ENCODE assay signal across 29 cellular contexts in genomic region chr5:73793911-73794310, GRCh38.
DNase-seq lines count a peak whose midpoint lies in the region; ATAC-seq, FAIRE-seq and TF ChIP-seq lines count a peak whose summit lies in the region.
"Had no signal": no experiment of that assay in that cellular context is flagged by ENCODE, and none has a peak within 500 bp of the region (broad histone marks: within the 10 kb centered on the region; RNA-seq: fewer than 3 reads in every experiment).

No MANE protein-coding gene starts in this region.

- peak overlapping the region; percentile 20 for H3K9ac ChIP-seq in astrocyte (ENCODE audit: low read length)

- TF ChIP-seq POLR2A in spleen (IDR thresholded peaks at IDR 0.05) = no peak

- H3K4me1 ChIP-seq in astrocyte (ENCODE audit: insufficient read depth, low read length) (peaks cover 35% of the 10 kb centered on the region), spleen (peaks cover 3 to 32% (median 10%) of the 10 kb centered on the region in 6 donors)

- whole genome bisulfite sequencing in spleen, 5 donors = 64 to 81% (median 68%) methylated on average over 5 of the region's 5 CpGs

- FAIRE-seq in astrocyte (lab: Jason Lieb, UNC) = no peak
- FAIRE-seq: GM12878, small intestine had no signal

- H3K27ac ChIP-seq in astrocyte (ENCODE audit: low read depth, low read length) (peak overlapping the region; percentile 33), spleen (peak overlapping the region in 3 of 8 donors; percentile 1 to 6 (median 3))
- H3K27ac ChIP-seq: coronary artery, SJCRH30 had no signal

- H4K20me1 ChIP-seq in astrocyte (ENCODE audit: insufficient read depth, low read length) = no peaks in the 10 kb centered on the region

- no peaks in the 10 kb centered on the region for H3K9me3 Mint-ChIP-seq in astrocyte (ENCODE audit: unreplicated experiment)
- H3K9me3 Mint-ChIP-seq: activated naive CD8-positive, alpha-beta T cell treated with anti-CD3 and anti-CD28 coated beads, Interleukin-2, amount 10 ng/mL, durations not matched to agents 7 days and 5 days; brain; H9; stimulated activated effector memory CD8-positive, alpha-beta T cell treated with anti-CD3 and anti-CD28 coated beads, Interleukin-12 subunit alpha, Interleukin-12 subunit beta, amount 100 ng/mL, for 72 hours; T-helper 1 cell treated with Interleukin-12 subunit alpha and Interleukin-12 subunit beta and Interleukin-4 antibody, amounts not matched to agents 30 μg/mL and 1 μg/mL, for 36 hours had no signal

- H3K27ac Mint-ChIP-seq in astrocyte (ENCODE audit: unreplicated experiment) = no peak overlapping the region
- H3K27ac Mint-ChIP-seq: activated CD8-positive, alpha-beta T cell treated with anti-CD3 and anti-CD28 coated beads, Interleukin-2, amount 10 ng/mL, durations not matched to agents 7 days and 5 days; activated naive CD8-positive, alpha-beta T cell treated with anti-CD3 and anti-CD28 coated beads, Interleukin-2, amount 10 ng/mL, durations not matched to agents 7 days and 5 days; brain; H9; IgD-negative memory B cell; stimulated activated effector memory CD8-positive, alpha-beta T cell treated with anti-CD3 and anti-CD28 coated beads, Interleukin-12 subunit alpha, Interleukin-12 subunit beta, amount 100 ng/mL, for 72 hours; T-helper 1 cell treated with Interleukin-12 subunit alpha and Interleukin-12 subunit beta and Interleukin-4 antibody, amounts not matched to agents 30 μg/mL and 1 μg/mL, for 36 hours had no signal

- no peaks in the 10 kb centered on the region for H3K27me3 Mint-ChIP-seq in astrocyte (ENCODE audit: low read depth, unreplicated experiment)

- peaks cover 26% of the 10 kb centered on the region for H3K4me1 Mint-ChIP-seq in astrocyte (ENCODE audit: low read depth, unreplicated experiment)

- H3K4me3 ChIP-seq in astrocyte (ENCODE audit: insufficient read depth, low read depth, low read length) (no peak overlapping the region), fibroblast of pulmonary artery (replicated peaks; ENCODE audit: low read depth, low read length) (no peak overlapping the region), spleen (no peak overlapping the region)
- H3K4me3 ChIP-seq: coronary artery, GM12878, MG63, SJCRH30 had no signal

- no peak overlapping the region for H3K4me3 Mint-ChIP-seq in astrocyte (ENCODE audit: unreplicated experiment)
- H3K4me3 Mint-ChIP-seq: activated CD8-positive, alpha-beta T cell treated with anti-CD3 and anti-CD28 coated beads, Interleukin-2, amount 10 ng/mL, durations not matched to agents 7 days and 5 days; activated naive CD8-positive, alpha-beta T cell treated with anti-CD3 and anti-CD28 coated beads, Interleukin-2, amount 10 ng/mL, durations not matched to agents 7 days and 5 days; brain; H9; IgD-negative memory B cell; stimulated activated effector memory CD8-positive, alpha-beta T cell treated with anti-CD3 and anti-CD28 coated beads, Interleukin-12 subunit alpha, Interleukin-12 subunit beta, amount 100 ng/mL, for 72 hours; T-helper 1 cell treated with Interleukin-12 subunit alpha and Interleukin-12 subunit beta and Interleukin-4 antibody, amounts not matched to agents 30 μg/mL and 1 μg/mL, for 36 hours had no signal

- H3K4me2 ChIP-seq in astrocyte (ENCODE audit: low read length) = peak overlapping the region; percentile 30

- intact Hi-C loops in spleen (cut with DNase I; ENCODE audit: low total_unique reads) = loop anchor here (2.0 kb wide), 1 partner anchor 203 kb away; no protein-coding TSS in a partner anchor

- H3K36me3 ChIP-seq in astrocyte (ENCODE audit: insufficient read depth, low read length) = no peaks in the 10 kb centered on the region
- no peaks in the 10 kb centered on the region for H3K36me3 ChIP-seq in spleen
- H3K36me3 ChIP-seq: SJCRH30 had no signal

- TF ChIP-seq CTCF in astrocyte (IDR thresholded peaks at IDR 0.05; ENCODE audit: insufficient read depth, low read depth, low read length) (no peak), fibroblast of pulmonary artery (IDR thresholded peaks at IDR 0.05; ENCODE audit: low read length, missing control alignments) (no peak), spleen (IDR thresholded peaks at IDR 0.05 in 8 of 11, conservative IDR thresholded peaks at IDR 0.05 in 3 of 11) (no peak)

- H2AFZ ChIP-seq in astrocyte (ENCODE audit: low read depth, low read length) = no peak overlapping the region

- DNase-seq in A172 (ENCODE audit: low spot score) (peak; percentile 33), HS-5 (ENCODE audit: low read depth) (peak; percentile 68), astrocyte (ENCODE audit: low read depth) (peak; percentile 78), fibroblast of pulmonary artery (ENCODE audit: low read depth) (peak; percentile 45), spleen (no peak), NAMALWA (ENCODE audit: low spot score) (no peak), inferior parietal cortex (ENCODE audit: extremely low spot score) (no peak)
- DNase-seq: activated CD8-positive, alpha-beta T cell treated with anti-CD3 and anti-CD28 coated beads, Interleukin-2, amount 10 ng/mL, durations not matched to agents 7 days and 5 days; activated effector memory CD4-positive, alpha-beta T cell treated with Interleukin-2 at 50 U/mL for 16 hours; activated naive CD8-positive, alpha-beta T cell treated with anti-CD3 and anti-CD28 coated beads, Interleukin-2, amount 10 ng/mL, durations not matched to agents 7 days and 5 days; activated T-cell treated with anti-CD3 and anti-CD28 coated beads for 4 hours; COR-L47; H9; kidney glomerular epithelial cell; MG63; NCI-H1436; NCI-H510A; NK-92 treated with Interleukin-12 subunit alpha and Interleukin-12 subunit beta, amount 100 ng/mL, for 24 hours; SJCRH30; small intestine; stimulated activated CD4-positive, alpha-beta T cell treated with anti-CD3 and anti-CD28 coated beads, Interleukin-2, amount 100 ng/mL, for 48 hours; substantia nigra had no signal

- H3K36me3 Mint-ChIP-seq in astrocyte (ENCODE audit: low read depth, unreplicated experiment) = no peaks in the 10 kb centered on the region
- H3K36me3 Mint-ChIP-seq: activated naive CD8-positive, alpha-beta T cell treated with anti-CD3 and anti-CD28 coated beads, Interleukin-2, amount 10 ng/mL, durations not matched to agents 7 days and 5 days; brain; IgD-negative memory B cell; stimulated activated effector memory CD8-positive, alpha-beta T cell treated with anti-CD3 and anti-CD28 coated beads, Interleukin-12 subunit alpha, Interleukin-12 subunit beta, amount 100 ng/mL, for 72 hours had no signal

- H3K27me3 ChIP-seq in astrocyte (ENCODE audit: insufficient read depth, low read length) (no peaks in the 10 kb centered on the region), spleen (replicated peaks in 1 of 7) (no peaks in the 10 kb centered on the region)
- H3K27me3 ChIP-seq: MG63, SJCRH30 had no signal

- H3K79me2 ChIP-seq in astrocyte (ENCODE audit: insufficient read depth, low read length) = no peaks in the 10 kb centered on the region

- no peak for ATAC-seq in GM21360 (IDR thresholded peaks at IDR 0.05; ENCODE audit: unreplicated experiment)
- ATAC-seq: activated CD8-positive, alpha-beta T cell treated with anti-CD3 and anti-CD28 coated beads, Interleukin-2, amount 10 ng/mL, durations not matched to agents 7 days and 5 days; GM12878; stimulated activated effector memory CD8-positive, alpha-beta T cell treated with anti-CD3 and anti-CD28 coated beads, Interleukin-12 subunit alpha, Interleukin-12 subunit beta, amount 100 ng/mL, for 72 hours had no signal

- H3K9me3 ChIP-seq in astrocyte (ENCODE audit: insufficient read depth, low read depth, low read length) (no peaks in the 10 kb centered on the region), spleen (no peaks in the 10 kb centered on the region)
- H3K9me3 ChIP-seq: MG63, SJCRH30 had no signal

Comparison
In these comparisons a context has a peak if more than half of its experiments do, and no peak if none do; other contexts are left out.
1. DNase-seq: peak in A172 (single experiment), HS-5 (single experiment), astrocyte (single experiment) and fibroblast of pulmonary artery (single experiment); none in spleen (single experiment), NAMALWA (single experiment) and inferior parietal cortex (single experiment).